Comparison of ENCODE assay signal across 29 cellular contexts in genomic region chr10:89929282-89930026, GRCh38.
DNase-seq lines count a peak whose midpoint lies in the region; ATAC-seq and TF ChIP-seq lines count a peak whose summit lies in the region.
"Had no signal": no experiment of that assay in that cellular context is flagged by ENCODE, and none has a peak within 500 bp of the region (broad histone marks: within the 10 kb centered on the region; RNA-seq: fewer than 3 reads in every experiment).

No MANE protein-coding gene starts in this region.

- H3K4me3 ChIP-seq in OCI-LY3 (ENCODE audit: low read length), result peak overlapping the region; percentile 68
- no peak overlapping the region for H3K4me3 ChIP-seq in dorsolateral prefrontal cortex
- H3K4me3 ChIP-seq: heart right ventricle, skin epidermis, vagina had no signal

- no peaks in the 10 kb centered on the region for H3K4me1 Mint-ChIP-seq in stimulated activated naive B cell treated with anti-CD40 and anti-IgM and Interleukin-4, amounts not matched to agents 10 μg/mL and 1 μg/mL and 100 μg/mL, for 72 hours
- H3K4me1 Mint-ChIP-seq: activated CD4-positive, alpha-beta T cell treated with anti-CD3 and anti-CD28 coated beads, Interleukin-2, amount 10 ng/mL, durations not matched to agents 24 days and 14 days; CD4-positive, CD25-positive, alpha-beta regulatory T cell had no signal

- H3K79me2 ChIP-seq in OCI-LY3 (ENCODE audit: low read length), result no peaks in the 10 kb centered on the region

- H3K9ac ChIP-seq in OCI-LY3 (ENCODE audit: low read length), result peak overlapping the region; percentile 69

- H3K4me3 Mint-ChIP-seq in stimulated activated naive B cell treated with anti-CD40 and anti-IgM and Interleukin-4, amounts not matched to agents 10 μg/mL and 1 μg/mL and 100 μg/mL, for 72 hours, result no peak overlapping the region
- H3K4me3 Mint-ChIP-seq: activated CD4-positive, alpha-beta T cell treated with anti-CD3 and anti-CD28 coated beads, Interleukin-2, amount 10 ng/mL, durations not matched to agents 24 days and 14 days; activated naive CD4-positive, alpha-beta T cell treated with anti-CD3 and anti-CD28 coated beads for 36 hours; activated T-cell treated with anti-CD3 and anti-CD28 coated beads, Interleukin-2, amount 50 U/mL, for 72 hours; CD4-positive, CD25-positive, alpha-beta regulatory T cell; T-helper 2 cell treated with Interferon-gamma antibody and Interleukin-4, amounts not matched to agents 5 μg/mL and 100 μg/mL, for 36 hours had no signal

- H3K27me3 Mint-ChIP-seq in stimulated activated naive B cell treated with anti-CD40 and anti-IgM and Interleukin-4, amounts not matched to agents 10 μg/mL and 1 μg/mL and 100 μg/mL, for 72 hours, result no peaks in the 10 kb centered on the region

- H2AFZ ChIP-seq in OCI-LY3 (ENCODE audit: low read depth, low read length), result 0 out of 2 replicates have a peak overlapping the region, but pooled peaks have one; percentile 41

- H3K4me2 ChIP-seq in OCI-LY3 (ENCODE audit: low read length), result peak overlapping the region; percentile 96

- H3K27ac ChIP-seq in OCI-LY3 (ENCODE audit: low read length) (peak overlapping the region; percentile 98), dorsolateral prefrontal cortex (no peak overlapping the region)
- H3K27ac ChIP-seq: heart right ventricle, HL-60, skin epidermis, vagina, VCaP had no signal

- peaks cover 27% of the 10 kb centered on the region for H3K4me1 ChIP-seq in OCI-LY3 (ENCODE audit: low read length)
- H3K4me1 ChIP-seq: heart right ventricle, vagina had no signal

- no peak overlapping the region for H3K27ac Mint-ChIP-seq in stimulated activated naive B cell treated with anti-CD40 and anti-IgM and Interleukin-4, amounts not matched to agents 10 μg/mL and 1 μg/mL and 100 μg/mL, for 72 hours
- H3K27ac Mint-ChIP-seq: activated CD4-positive, alpha-beta T cell treated with anti-CD3 and anti-CD28 coated beads, Interleukin-2, amount 10 ng/mL, durations not matched to agents 24 days and 14 days; activated naive CD4-positive, alpha-beta T cell treated with anti-CD3 and anti-CD28 coated beads for 36 hours; activated T-cell treated with anti-CD3 and anti-CD28 coated beads, Interleukin-2, amount 50 U/mL, for 72 hours; CD4-positive, CD25-positive, alpha-beta regulatory T cell; T-helper 2 cell treated with Interferon-gamma antibody and Interleukin-4, amounts not matched to agents 5 μg/mL and 100 μg/mL, for 36 hours had no signal

- no peaks in the 10 kb centered on the region for H3K9me3 ChIP-seq in OCI-LY3 (ENCODE audit: insufficient read depth, low read length)
- H3K9me3 ChIP-seq: vagina had no signal

- ATAC-seq in GM18511 (IDR thresholded peaks at IDR 0.05; ENCODE audit: unreplicated experiment), result peak; percentile 75
- ATAC-seq in GM21619 (IDR thresholded peaks at IDR 0.05; ENCODE audit: unreplicated experiment), result peak; percentile 60
- peak; percentile 74 to 79 for ATAC-seq in stimulated activated naive B cell treated with anti-CD40 and anti-IgM and Interleukin-4, amounts not matched to agents 10 μg/mL and 1 μg/mL and 100 μg/mL, for 72 hours (replicated peaks)
- no peak for ATAC-seq in GM19455 (IDR thresholded peaks at IDR 0.05; ENCODE audit: unreplicated experiment)
- ATAC-seq: activated T-cell treated with anti-CD3 and anti-CD28 coated beads, Interleukin-2, amount 50 U/mL, for 72 hours; heart right ventricle; left colon; PC-3 had no signal

- no peaks in the 10 kb centered on the region for H3K36me3 ChIP-seq in OCI-LY3 (replicated peaks; ENCODE audit: low read depth, low read length)
- H3K36me3 ChIP-seq: heart right ventricle, vagina had no signal

- H3K36me3 Mint-ChIP-seq in stimulated activated naive B cell treated with anti-CD40 and anti-IgM and Interleukin-4, amounts not matched to agents 10 μg/mL and 1 μg/mL and 100 μg/mL, for 72 hours, result peaks cover 2 to 4% of the 10 kb centered on the region in 2 donors
- H3K36me3 Mint-ChIP-seq: CD4-positive, CD25-positive, alpha-beta regulatory T cell had no signal

- intact Hi-C loops in dorsolateral prefrontal cortex (cut with DNase I), result no loop called here

- TF ChIP-seq CTCF in OCI-LY3 (IDR thresholded peaks at IDR 0.05; ENCODE audit: low read depth, low read length), result no peak
- TF ChIP-seq CTCF in dorsolateral prefrontal cortex (IDR thresholded peaks at IDR 0.05 in 54 of 56, conservative IDR thresholded peaks at IDR 0.05 in 2 of 56; ENCODE audit: low read depth in 1 of 56, partially characterized antibody in 56 of 56), result no peak

- H4K20me1 ChIP-seq in OCI-LY3 (ENCODE audit: insufficient read depth, low read length), result no peaks in the 10 kb centered on the region

- H3K27me3 ChIP-seq in OCI-LY3 (ENCODE audit: low read depth, low read length) (no peaks in the 10 kb centered on the region), dorsolateral prefrontal cortex (no peaks in the 10 kb centered on the region)
- H3K27me3 ChIP-seq: heart right ventricle, vagina had no signal

- no peak for DNase-seq in stimulated activated naive B cell treated with anti-CD40 and anti-IgM and Interleukin-4, amounts not matched to agents 10 μg/mL and 1 μg/mL and 100 μg/mL, for 72 hours
- DNase-seq in NCI-H2029 treated with DMSO at 0.1 percent for 48 hours (lab: John Stamatoyannopoulos, UW) (no peak), dorsolateral prefrontal cortex (no peak)
- DNase-seq: activated CD4-positive, alpha-beta T cell treated with anti-CD3 and anti-CD28 coated beads, Interleukin-2, amount 10 ng/mL, durations not matched to agents 24 days and 14 days; activated naive CD4-positive, alpha-beta T cell treated with anti-CD3 and anti-CD28 coated beads for 36 hours; activated T-cell treated with anti-CD3 and anti-CD28 coated beads, Interleukin-2, amount 50 U/mL, for 72 hours; CD4-positive, CD25-positive, alpha-beta regulatory T cell; effector memory CD4-positive, alpha-beta T cell; foreskin fibroblast; heart right ventricle; left colon; mesendoderm; NCI-H1048; NCI-H2029; NCI-H226; NCI-H774; nucleus accumbens; PC-3; Right ventricle myocardium superior; substantia nigra had no signal

- H3K9me3 Mint-ChIP-seq in stimulated activated naive B cell treated with anti-CD40 and anti-IgM and Interleukin-4, amounts not matched to agents 10 μg/mL and 1 μg/mL and 100 μg/mL, for 72 hours, result peaks cover 0 to 3% of the 10 kb centered on the region in 2 donors
- H3K9me3 Mint-ChIP-seq: activated CD4-positive, alpha-beta T cell treated with anti-CD3 and anti-CD28 coated beads, Interleukin-2, amount 10 ng/mL, durations not matched to agents 24 days and 14 days; activated naive CD4-positive, alpha-beta T cell treated with anti-CD3 and anti-CD28 coated beads for 36 hours; T-helper 2 cell treated with Interferon-gamma antibody and Interleukin-4, amounts not matched to agents 5 μg/mL and 100 μg/mL, for 36 hours had no signal
